ENCODE assay signal across 14 cellular contexts in the genomic region with DNA sequence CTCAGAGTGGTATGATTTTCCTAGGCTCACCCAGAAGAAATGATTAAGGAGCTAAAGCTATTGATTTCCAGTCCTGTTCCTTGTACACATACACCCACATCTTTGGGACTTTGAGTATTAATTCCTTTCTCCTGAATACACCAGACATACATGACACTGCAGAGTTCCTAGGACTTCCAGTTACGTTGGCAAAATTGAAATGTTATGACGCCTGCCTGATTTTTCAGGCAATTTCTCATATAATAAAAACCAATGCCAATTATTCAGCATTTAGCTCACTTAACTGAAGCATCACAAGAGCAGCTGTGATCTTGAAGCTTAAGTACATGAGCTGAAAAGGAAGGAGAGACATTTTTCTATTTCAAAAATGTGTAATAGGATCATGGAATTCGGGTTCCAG. TPM values are rescaled to one million over a fixed set of nuclear protein-coding genes. Genes with fewer than 3 reads are reported as not detected.
"Had no signal": no experiment of that assay in that cellular context is flagged by ENCODE, and none has a peak within 500 bp of the region (broad histone marks: within the 10 kb centered on the region; RNA-seq: fewer than 3 reads in every experiment).

No MANE protein-coding gene starts in this region.

- H3K27me3 ChIP-seq: ovary had no signal

- H3K4me3 ChIP-seq: left ventricle myocardium inferior, ovary, skin epidermis, upper lobe of right lung had no signal

- DNase-seq: activated B cell treated with CpG ODN at 0.5 μM for 24 hours; activated CD4-positive, alpha-beta T cell treated with anti-CD3 and anti-CD28 coated beads, Interleukin-2, amount 50 U/mL, for 1 hour; activated effector memory CD4-positive, alpha-beta T cell treated with Interleukin-2 at 50 U/mL for 16 hours; activated T-cell treated with anti-CD3 and anti-CD28 coated beads, Interleukin-2, amount 50 U/mL, for 1 hour; amygdala; cerebellar nuclear complex; erythroblast; kidney; left ventricle myocardium inferior; mesendoderm; ovary; upper lobe of right lung had no signal

- H3K9me3 ChIP-seq: left ventricle myocardium inferior, ovary, upper lobe of right lung had no signal

- H3K27ac ChIP-seq: left ventricle myocardium inferior, ovary, upper lobe of right lung had no signal

- H3K36me3 ChIP-seq: left ventricle myocardium inferior, ovary, upper lobe of right lung had no signal

- ATAC-seq: SK-N-SH treated with all-trans-retinoic acid at 6 μM for 48 hours, upper lobe of right lung had no signal

RNA-seq across cellular contexts. Expression of gene CLMP, which starts 4.5 kb away (rescaled TPM):
- total RNA-seq: activated B cell treated with CpG ODN at 0.5 μM for 24 hours had no signal
